ENCODE assay signal across 1 cellular context in the genomic region with DNA sequence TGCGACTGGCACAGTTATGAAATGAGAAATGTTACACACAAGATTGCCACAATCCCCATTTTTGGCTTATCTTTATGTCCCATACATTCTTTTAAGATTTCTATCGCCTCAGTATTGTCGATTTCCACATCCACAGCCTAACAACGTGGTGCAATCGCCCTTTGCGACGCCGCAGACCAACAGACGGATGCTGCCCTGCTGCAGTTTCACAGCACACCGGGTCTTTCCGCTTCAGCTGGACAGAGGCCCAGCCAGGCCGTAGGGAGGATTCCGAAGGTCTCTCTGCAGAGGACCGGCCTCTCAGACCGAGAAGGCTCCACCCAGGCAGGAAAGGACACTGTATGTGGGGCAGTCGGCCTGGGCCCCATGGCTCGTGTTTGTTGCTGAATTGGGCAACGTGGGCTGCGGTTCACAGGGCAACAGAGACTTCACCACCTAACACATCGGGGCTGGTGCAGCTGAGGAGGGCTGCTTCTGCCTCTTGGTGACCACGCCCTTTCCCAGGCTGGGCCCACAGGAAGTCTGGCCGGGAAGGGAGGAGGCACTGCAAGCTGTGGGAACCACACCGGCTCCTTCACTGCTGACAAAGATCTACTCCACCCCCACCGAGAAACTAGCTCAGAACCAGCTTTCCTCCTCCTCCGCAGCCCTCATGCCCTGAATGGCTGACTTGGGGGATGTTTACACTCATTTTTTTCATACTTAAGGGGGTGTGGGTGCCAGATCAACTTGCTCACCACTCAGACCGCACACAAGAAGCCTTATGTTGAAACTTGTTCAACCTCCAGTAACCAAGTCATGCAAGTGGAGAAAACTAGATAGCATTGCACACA.
TF ChIP-seq lines count a peak whose summit lies in the region.

No MANE protein-coding gene starts in this region.

TF ChIP-seq in HepG2, 621 proteins besides CTCF, POLR2A, EP300 and RAD21 (continued from another document and continues in another):
- TF ChIP-seq, protein P1, sequence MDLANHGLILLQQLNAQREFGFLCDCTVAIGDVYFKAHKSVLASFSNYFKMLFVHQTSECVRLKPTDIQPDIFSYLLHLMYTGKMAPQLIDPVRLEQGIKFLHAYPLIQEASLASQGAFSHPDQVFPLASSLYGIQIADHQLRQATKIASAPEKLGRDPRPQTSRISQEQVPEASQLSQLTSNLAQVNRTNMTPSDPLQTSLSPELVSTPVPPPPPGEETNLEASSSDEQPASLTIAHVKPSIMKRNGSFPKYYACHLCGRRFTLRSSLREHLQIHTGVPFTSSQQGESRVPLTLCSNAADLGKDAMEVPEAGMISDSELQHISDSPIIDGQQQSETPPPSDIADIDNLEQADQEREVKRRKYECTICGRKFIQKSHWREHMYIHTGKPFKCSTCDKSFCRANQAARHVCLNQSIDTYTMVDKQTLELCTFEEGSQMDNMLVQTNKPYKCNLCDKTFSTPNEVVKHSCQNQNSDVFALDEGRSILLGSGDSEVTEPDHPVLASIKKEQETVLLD (CRISPR knock-in tag; IDR thresholded peaks at IDR 0.05; ENCODE audit: low read depth) = no peak
- TF ChIP-seq, protein P2, sequence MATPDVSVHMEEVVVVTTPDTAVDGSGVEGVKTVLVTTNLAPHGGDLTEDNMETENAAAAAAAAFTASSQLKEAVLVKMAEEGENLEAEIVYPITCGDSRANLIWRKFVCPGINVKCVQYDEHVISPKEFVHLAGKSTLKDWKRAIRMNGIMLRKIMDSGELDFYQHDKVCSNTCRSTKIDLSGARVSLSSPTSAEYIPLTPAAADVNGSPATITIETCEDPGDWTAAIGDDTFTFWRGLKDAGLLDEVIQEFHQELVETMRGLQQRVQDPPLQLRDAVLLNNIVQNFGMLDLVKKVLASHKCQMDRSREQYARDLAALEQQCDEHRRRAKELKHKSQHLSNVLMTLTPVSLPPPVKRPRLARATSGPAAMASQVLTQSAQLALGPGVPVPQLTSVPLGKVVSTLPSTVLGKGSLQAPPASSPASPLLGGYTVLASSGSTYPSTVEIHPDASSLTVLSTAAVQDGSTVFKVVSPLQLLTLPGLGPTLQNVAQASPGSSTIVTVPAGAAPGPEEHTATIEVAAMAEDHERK (CRISPR knock-in tag; IDR thresholded peaks at IDR 0.05; ENCODE audit: low read depth) = no peak
- TF ChIP-seq ZNF660 (CRISPR knock-in tag; IDR thresholded peaks at IDR 0.05; ENCODE audit: borderline replicate concordance, low read depth) (no peak), ZNF282 (IDR thresholded peaks at IDR 0.05; ENCODE audit: partially characterized antibody) (no peak), ZMAT3 (CRISPR knock-in tag; conservative IDR thresholded peaks at IDR 0.05) (no peak), PAX8 (CRISPR knock-in tag; IDR thresholded peaks at IDR 0.05; ENCODE audit: borderline replicate concordance) (no peak; the same call in 1 of the 2 replicates), ISL2 (CRISPR knock-in tag; IDR thresholded peaks at IDR 0.05) (no peak), ZNF629 (CRISPR knock-in tag; conservative IDR thresholded peaks at IDR 0.05) (no peak), HES4 (CRISPR knock-in tag; IDR thresholded peaks at IDR 0.05; ENCODE audit: borderline replicate concordance) (no peak), ZNF350 (CRISPR knock-in tag; IDR thresholded peaks at IDR 0.05; ENCODE audit: borderline replicate concordance, low read depth) (peak; percentile 84), EED (CRISPR knock-in tag; IDR thresholded peaks at IDR 0.05) (no peak), ZSCAN29 (CRISPR knock-in tag; conservative IDR thresholded peaks at IDR 0.05) (0 out of 2 replicates have a peak, but pooled peaks have one; percentile 22), FOSL2 (CRISPR knock-in tag; IDR thresholded peaks at IDR 0.05) (no peak), AKAP8 (CRISPR knock-in tag; IDR thresholded peaks at IDR 0.05) (0 out of 2 replicates have a peak, but pooled peaks have one; percentile 34), SOX13 (IDR thresholded peaks at IDR 0.05) (no peak), SOX13 (CRISPR knock-in tag; conservative IDR thresholded peaks at IDR 0.05 in 1 of 2, IDR thresholded peaks at IDR 0.05 in 1 of 2) (peak in 1 of 2 experiments; percentile 28; a peak in 1 of 4 replicates), KMT2B (CRISPR knock-in tag; IDR thresholded peaks at IDR 0.05) (0 out of 2 replicates have a peak, but pooled peaks have one; percentile 50), ZNF850 (CRISPR knock-in tag; conservative IDR thresholded peaks at IDR 0.05) (no peak), ASH2L (IDR thresholded peaks at IDR 0.05; ENCODE audit: insufficient read length, low read depth, low read length) (no peak), ZNF567 (CRISPR knock-in tag; IDR thresholded peaks at IDR 0.05; ENCODE audit: borderline replicate concordance) (no peak), ZNF589 (CRISPR knock-in tag; conservative IDR thresholded peaks at IDR 0.05) (no peak), GTF3A (CRISPR knock-in tag; conservative IDR thresholded peaks at IDR 0.05) (no peak), ZNF577 (CRISPR knock-in tag; IDR thresholded peaks at IDR 0.05; ENCODE audit: borderline replicate concordance, low read depth) (no peak), RXRA (CRISPR knock-in tag; IDR thresholded peaks at IDR 0.05) (0 out of 2 replicates have a peak, but pooled peaks have one; percentile 25), PCBP2 (optimal IDR thresholded peaks at IDR 0.05; ENCODE audit: low read depth, low read length, poor library complexity, severe bottlenecking) (no peak), SMYD3 (CRISPR knock-in tag; IDR thresholded peaks at IDR 0.05) (no peak), KDM5A (IDR thresholded peaks at IDR 0.05; ENCODE audit: borderline replicate concordance, low read length) (no peak), GZF1 (CRISPR knock-in tag; IDR thresholded peaks at IDR 0.05) (no peak), HMG20B (CRISPR knock-in tag; conservative IDR thresholded peaks at IDR 0.05) (no peak), CEBPG (CRISPR knock-in tag; IDR thresholded peaks at IDR 0.05) (peak; percentile 65), ZNF761 (CRISPR knock-in tag; conservative IDR thresholded peaks at IDR 0.05) (peak; percentile 98), ZNF703 (CRISPR knock-in tag; IDR thresholded peaks at IDR 0.05; ENCODE audit: borderline replicate concordance) (no peak), CEBPB (IDR thresholded peaks at IDR 0.05; ENCODE audit: borderline replicate concordance, low read depth, low read length) (peak; percentile 77), XRCC5 (optimal IDR thresholded peaks at IDR 0.05; ENCODE audit: low read length) (peak; percentile 81), GPN1 (CRISPR knock-in tag; IDR thresholded peaks at IDR 0.05; ENCODE audit: borderline replicate concordance) (no peak), ZNF326 (CRISPR knock-in tag; IDR thresholded peaks at IDR 0.05; ENCODE audit: borderline replicate concordance) (no peak), GATAD2A (CRISPR knock-in tag; IDR thresholded peaks at IDR 0.05) (peak; percentile 52), ZBTB7A (CRISPR knock-in tag; IDR thresholded peaks at IDR 0.05) (0 out of 2 replicates have a peak, but pooled peaks have one; percentile 23), CHCHD3 (CRISPR knock-in tag; IDR thresholded peaks at IDR 0.05) (no peak), ZNF235 (CRISPR knock-in tag; IDR thresholded peaks at IDR 0.05; ENCODE audit: borderline replicate concordance) (no peak), HNRNPUL1 (IDR thresholded peaks at IDR 0.05; ENCODE audit: low read depth, low read length) (no peak), ZNF232 (CRISPR knock-in tag; IDR thresholded peaks at IDR 0.05; ENCODE audit: borderline replicate concordance) (no peak), SOX6 (IDR thresholded peaks at IDR 0.05) (no peak), SOX6 (CRISPR knock-in tag; IDR thresholded peaks at IDR 0.05) (peak; percentile 69), ZNF225 (CRISPR knock-in tag; IDR thresholded peaks at IDR 0.05) (no peak; the same call in 1 of the 2 replicates), ZZZ3 (CRISPR knock-in tag; IDR thresholded peaks at IDR 0.05; ENCODE audit: borderline replicate concordance) (0 out of 2 replicates have a peak, but pooled peaks have one; percentile 36), NFE2 (CRISPR knock-in tag; IDR thresholded peaks at IDR 0.05) (no peak)
- TF ChIP-seq, protein P3, sequence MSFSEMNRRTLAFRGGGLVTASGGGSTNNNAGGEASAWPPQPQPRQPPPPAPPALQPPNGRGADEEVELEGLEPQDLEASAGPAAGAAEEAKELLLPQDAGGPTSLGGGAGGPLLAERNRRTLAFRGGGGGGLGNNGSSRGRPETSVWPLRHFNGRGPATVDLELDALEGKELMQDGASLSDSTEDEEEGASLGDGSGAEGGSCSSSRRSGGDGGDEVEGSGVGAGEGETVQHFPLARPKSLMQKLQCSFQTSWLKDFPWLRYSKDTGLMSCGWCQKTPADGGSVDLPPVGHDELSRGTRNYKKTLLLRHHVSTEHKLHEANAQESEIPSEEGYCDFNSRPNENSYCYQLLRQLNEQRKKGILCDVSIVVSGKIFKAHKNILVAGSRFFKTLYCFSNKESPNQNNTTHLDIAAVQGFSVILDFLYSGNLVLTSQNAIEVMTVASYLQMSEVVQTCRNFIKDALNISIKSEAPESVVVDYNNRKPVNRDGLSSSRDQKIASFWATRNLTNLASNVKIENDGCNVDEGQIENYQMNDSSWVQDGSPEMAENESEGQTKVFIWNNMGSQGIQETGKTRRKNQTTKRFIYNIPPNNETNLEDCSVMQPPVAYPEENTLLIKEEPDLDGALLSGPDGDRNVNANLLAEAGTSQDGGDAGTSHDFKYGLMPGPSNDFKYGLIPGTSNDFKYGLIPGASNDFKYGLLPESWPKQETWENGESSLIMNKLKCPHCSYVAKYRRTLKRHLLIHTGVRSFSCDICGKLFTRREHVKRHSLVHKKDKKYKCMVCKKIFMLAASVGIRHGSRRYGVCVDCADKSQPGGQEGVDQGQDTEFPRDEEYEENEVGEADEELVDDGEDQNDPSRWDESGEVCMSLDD (CRISPR knock-in tag; IDR thresholded peaks at IDR 0.05; ENCODE audit: borderline replicate concordance) = no peak
- TF ChIP-seq, protein P4, sequence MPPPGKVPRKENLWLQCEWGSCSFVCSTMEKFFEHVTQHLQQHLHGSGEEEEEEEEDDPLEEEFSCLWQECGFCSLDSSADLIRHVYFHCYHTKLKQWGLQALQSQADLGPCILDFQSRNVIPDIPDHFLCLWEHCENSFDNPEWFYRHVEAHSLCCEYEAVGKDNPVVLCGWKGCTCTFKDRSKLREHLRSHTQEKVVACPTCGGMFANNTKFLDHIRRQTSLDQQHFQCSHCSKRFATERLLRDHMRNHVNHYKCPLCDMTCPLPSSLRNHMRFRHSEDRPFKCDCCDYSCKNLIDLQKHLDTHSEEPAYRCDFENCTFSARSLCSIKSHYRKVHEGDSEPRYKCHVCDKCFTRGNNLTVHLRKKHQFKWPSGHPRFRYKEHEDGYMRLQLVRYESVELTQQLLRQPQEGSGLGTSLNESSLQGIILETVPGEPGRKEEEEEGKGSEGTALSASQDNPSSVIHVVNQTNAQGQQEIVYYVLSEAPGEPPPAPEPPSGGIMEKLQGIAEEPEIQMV (CRISPR knock-in tag; IDR thresholded peaks at IDR 0.05; ENCODE audit: low read depth) = peak; percentile 53; the same call in 1 of the 2 replicates
- TF ChIP-seq, protein P5, sequence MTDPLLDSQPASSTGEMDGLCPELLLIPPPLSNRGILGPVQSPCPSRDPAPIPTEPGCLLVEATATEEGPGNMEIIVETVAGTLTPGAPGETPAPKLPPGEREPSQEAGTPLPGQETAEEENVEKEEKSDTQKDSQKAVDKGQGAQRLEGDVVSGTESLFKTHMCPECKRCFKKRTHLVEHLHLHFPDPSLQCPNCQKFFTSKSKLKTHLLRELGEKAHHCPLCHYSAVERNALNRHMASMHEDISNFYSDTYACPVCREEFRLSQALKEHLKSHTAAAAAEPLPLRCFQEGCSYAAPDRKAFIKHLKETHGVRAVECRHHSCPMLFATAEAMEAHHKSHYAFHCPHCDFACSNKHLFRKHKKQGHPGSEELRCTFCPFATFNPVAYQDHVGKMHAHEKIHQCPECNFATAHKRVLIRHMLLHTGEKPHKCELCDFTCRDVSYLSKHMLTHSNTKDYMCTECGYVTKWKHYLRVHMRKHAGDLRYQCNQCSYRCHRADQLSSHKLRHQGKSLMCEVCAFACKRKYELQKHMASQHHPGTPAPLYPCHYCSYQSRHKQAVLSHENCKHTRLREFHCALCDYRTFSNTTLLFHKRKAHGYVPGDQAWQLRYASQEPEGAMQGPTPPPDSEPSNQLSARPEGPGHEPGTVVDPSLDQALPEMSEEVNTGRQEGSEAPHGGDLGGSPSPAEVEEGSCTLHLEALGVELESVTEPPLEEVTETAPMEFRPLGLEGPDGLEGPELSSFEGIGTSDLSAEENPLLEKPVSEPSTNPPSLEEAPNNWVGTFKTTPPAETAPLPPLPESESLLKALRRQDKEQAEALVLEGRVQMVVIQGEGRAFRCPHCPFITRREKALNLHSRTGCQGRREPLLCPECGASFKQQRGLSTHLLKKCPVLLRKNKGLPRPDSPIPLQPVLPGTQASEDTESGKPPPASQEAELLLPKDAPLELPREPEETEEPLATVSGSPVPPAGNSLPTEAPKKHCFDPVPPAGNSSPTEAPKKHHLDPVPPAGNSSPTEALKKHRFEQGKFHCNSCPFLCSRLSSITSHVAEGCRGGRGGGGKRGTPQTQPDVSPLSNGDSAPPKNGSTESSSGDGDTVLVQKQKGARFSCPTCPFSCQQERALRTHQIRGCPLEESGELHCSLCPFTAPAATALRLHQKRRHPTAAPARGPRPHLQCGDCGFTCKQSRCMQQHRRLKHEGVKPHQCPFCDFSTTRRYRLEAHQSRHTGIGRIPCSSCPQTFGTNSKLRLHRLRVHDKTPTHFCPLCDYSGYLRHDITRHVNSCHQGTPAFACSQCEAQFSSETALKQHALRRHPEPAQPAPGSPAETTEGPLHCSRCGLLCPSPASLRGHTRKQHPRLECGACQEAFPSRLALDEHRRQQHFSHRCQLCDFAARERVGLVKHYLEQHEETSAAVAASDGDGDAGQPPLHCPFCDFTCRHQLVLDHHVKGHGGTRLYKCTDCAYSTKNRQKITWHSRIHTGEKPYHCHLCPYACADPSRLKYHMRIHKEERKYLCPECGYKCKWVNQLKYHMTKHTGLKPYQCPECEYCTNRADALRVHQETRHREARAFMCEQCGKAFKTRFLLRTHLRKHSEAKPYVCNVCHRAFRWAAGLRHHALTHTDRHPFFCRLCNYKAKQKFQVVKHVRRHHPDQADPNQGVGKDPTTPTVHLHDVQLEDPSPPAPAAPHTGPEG (CRISPR knock-in tag; IDR thresholded peaks at IDR 0.05) = no peak
- TF ChIP-seq, protein P6, sequence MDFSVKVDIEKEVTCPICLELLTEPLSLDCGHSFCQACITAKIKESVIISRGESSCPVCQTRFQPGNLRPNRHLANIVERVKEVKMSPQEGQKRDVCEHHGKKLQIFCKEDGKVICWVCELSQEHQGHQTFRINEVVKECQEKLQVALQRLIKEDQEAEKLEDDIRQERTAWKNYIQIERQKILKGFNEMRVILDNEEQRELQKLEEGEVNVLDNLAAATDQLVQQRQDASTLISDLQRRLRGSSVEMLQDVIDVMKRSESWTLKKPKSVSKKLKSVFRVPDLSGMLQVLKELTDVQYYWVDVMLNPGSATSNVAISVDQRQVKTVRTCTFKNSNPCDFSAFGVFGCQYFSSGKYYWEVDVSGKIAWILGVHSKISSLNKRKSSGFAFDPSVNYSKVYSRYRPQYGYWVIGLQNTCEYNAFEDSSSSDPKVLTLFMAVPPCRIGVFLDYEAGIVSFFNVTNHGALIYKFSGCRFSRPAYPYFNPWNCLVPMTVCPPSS (IDR thresholded peaks at IDR 0.05) = no peak
- TF ChIP-seq, protein P7, sequence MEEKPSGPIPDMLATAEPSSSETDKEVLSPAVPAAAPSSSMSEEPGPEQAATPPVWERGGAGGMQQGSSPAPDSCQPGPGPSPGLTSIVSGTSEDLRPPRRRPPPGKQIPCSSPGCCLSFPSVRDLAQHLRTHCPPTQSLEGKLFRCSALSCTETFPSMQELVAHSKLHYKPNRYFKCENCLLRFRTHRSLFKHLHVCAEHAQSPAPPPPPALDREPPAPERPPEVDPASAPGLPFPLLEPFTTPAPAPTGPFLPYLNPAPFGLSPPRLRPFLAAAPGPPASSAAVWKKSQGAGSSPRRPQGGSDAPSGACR (CRISPR knock-in tag; IDR thresholded peaks at IDR 0.05) = no peak
